Comparison of ENCODE assay signal across 16 cellular contexts in genomic region chr12:18849761-18850160, GRCh38.
"Had no signal": no experiment of that assay in that cellular context is flagged by ENCODE, and none has a peak within 500 bp of the region (broad histone marks: within the 10 kb centered on the region; RNA-seq: fewer than 3 reads in every experiment).

No MANE protein-coding gene starts in this region.

- H3K4me1 ChIP-seq: heart left ventricle, upper lobe of left lung, uterus had no signal

- H3K36me3 Mint-ChIP-seq: natural killer cell had no signal

- DNase-seq: effector memory CD4-positive, alpha-beta T cell; heart left ventricle; hypothalamus; mucosa of descending colon; natural killer cell; ovary; right cardiac atrium; small intestine; stimulated activated CD4-positive, alpha-beta T cell treated with anti-CD3 and anti-CD28 coated beads, Interleukin-2, amount 100 ng/mL, for 48 hours; stimulated activated naive CD4-positive, alpha-beta T cell treated with Interleukin-2 at 50 U/mL for 16 hours; upper lobe of left lung; uterus had no signal

- H3K27ac ChIP-seq: epithelial cell of prostate, esophagus muscularis mucosa, heart left ventricle, ovary, upper lobe of left lung, uterus had no signal

- H3K27me3 ChIP-seq: esophagus muscularis mucosa, heart left ventricle, ovary, upper lobe of left lung, uterus had no signal

- H3K4me3 Mint-ChIP-seq: natural killer cell, neural crest cell had no signal

- ATAC-seq: heart left ventricle, left lobe of liver, mucosa of descending colon, natural killer cell, right cardiac atrium had no signal

- H3K9me3 Mint-ChIP-seq: natural killer cell had no signal

- H3K36me3 ChIP-seq: esophagus muscularis mucosa, heart left ventricle, ovary, upper lobe of left lung, uterus had no signal

- H3K4me3 ChIP-seq: esophagus muscularis mucosa, heart left ventricle, mucosa of descending colon, ovary, upper lobe of left lung, uterus had no signal

- H3K9me3 ChIP-seq: esophagus muscularis mucosa, heart left ventricle, mucosa of descending colon, ovary, upper lobe of left lung, uterus had no signal

- H3K27ac Mint-ChIP-seq: natural killer cell had no signal
